Comparison of ENCODE assay signal across 1 cellular context in the genomic region with DNA sequence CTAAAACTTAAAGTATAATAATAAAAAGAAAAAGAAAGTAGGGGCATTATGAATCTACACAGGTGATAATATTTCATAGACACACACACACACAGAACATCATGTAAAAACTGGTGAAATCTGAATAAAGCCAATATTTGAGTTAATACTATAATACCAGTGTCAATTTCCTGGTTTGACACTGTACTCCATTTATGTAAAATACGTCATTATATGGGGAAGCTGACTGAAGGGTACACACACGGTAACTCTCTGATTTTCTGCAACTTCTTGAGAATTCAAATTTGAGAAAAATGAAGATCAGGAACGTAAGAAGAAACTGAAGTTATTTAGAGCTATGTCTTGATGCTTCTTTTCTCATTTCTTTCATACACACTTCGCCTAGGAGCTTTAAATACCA.
TF ChIP-seq lines count a peak whose summit lies in the region.

No MANE protein-coding gene starts in this region.

TF ChIP-seq in HepG2, 621 proteins besides CTCF, POLR2A, EP300 and RAD21 (continued from another document):
- TF ChIP-seq CREB1 (IDR thresholded peaks at IDR 0.05), result peak; percentile 43
- TF ChIP-seq CREB1 (CRISPR knock-in tag; IDR thresholded peaks at IDR 0.05), result no peak
